23 cellular contexts compared by ENCODE assay signal in genomic region chr2:124668161-124668560, GRCh38.
"Had no signal": no experiment of that assay in that cellular context is flagged by ENCODE, and none has a peak within 500 bp of the region (broad histone marks: within the 10 kb centered on the region; RNA-seq: fewer than 3 reads in every experiment).

No MANE protein-coding gene starts in this region.

- H3K4me3 Mint-ChIP-seq: activated CD4-positive, alpha-beta T cell treated with anti-CD3 and anti-CD28 coated beads, Interleukin-2, amount 10 ng/mL, durations not matched to agents 24 days and 14 days; activated CD8-positive, alpha-beta memory T cell treated with anti-CD3 and anti-CD28 coated beads, Interleukin-2, amount 10 ng/mL, durations not matched to agents 7 days and 5 days; activated CD8-positive, alpha-beta T cell treated with anti-CD3 and anti-CD28 coated beads for 36 hours; activated naive CD4-positive, alpha-beta T cell treated with anti-CD3 and anti-CD28 coated beads, Interleukin-2, amount 10 ng/mL, durations not matched to agents 7 days and 5 days; brain; dendritic cell treated with granulocyte-macrophage colony-stimulating factor and Interleukin-4, amounts not matched to agents 40 ng/mL and 50 ng/mL, for 4 days; natural killer cell; T-helper 17 cell had no signal

- H3K9me3 ChIP-seq: prostate gland, right atrium auricular region, thyroid gland, upper lobe of right lung had no signal

- H3K27me3 Mint-ChIP-seq: activated CD4-positive, alpha-beta T cell treated with anti-CD3 and anti-CD28 coated beads, Interleukin-2, amount 10 ng/mL, durations not matched to agents 24 days and 14 days; activated CD8-positive, alpha-beta memory T cell treated with anti-CD3 and anti-CD28 coated beads, Interleukin-2, amount 10 ng/mL, durations not matched to agents 7 days and 5 days; activated CD8-positive, alpha-beta T cell treated with anti-CD3 and anti-CD28 coated beads for 36 hours; activated naive CD4-positive, alpha-beta T cell treated with anti-CD3 and anti-CD28 coated beads, Interleukin-2, amount 10 ng/mL, durations not matched to agents 7 days and 5 days; brain; dendritic cell treated with granulocyte-macrophage colony-stimulating factor and Interleukin-4, amounts not matched to agents 40 ng/mL and 50 ng/mL, for 4 days; T-helper 17 cell had no signal

- H3K27me3 ChIP-seq: right atrium auricular region, thyroid gland, upper lobe of right lung had no signal

- H3K36me3 Mint-ChIP-seq: activated CD8-positive, alpha-beta memory T cell treated with anti-CD3 and anti-CD28 coated beads, Interleukin-2, amount 10 ng/mL, durations not matched to agents 7 days and 5 days; activated naive CD4-positive, alpha-beta T cell treated with anti-CD3 and anti-CD28 coated beads, Interleukin-2, amount 10 ng/mL, durations not matched to agents 7 days and 5 days; brain; natural killer cell had no signal

- H3K9me3 Mint-ChIP-seq: brain had no signal

- H3K27ac ChIP-seq: prostate gland, right atrium auricular region, thyroid gland, upper lobe of right lung had no signal

- H3K4me1 ChIP-seq: prostate gland, right atrium auricular region, thyroid gland, upper lobe of right lung had no signal

- DNase-seq: activated CD4-positive, alpha-beta T cell treated with anti-CD3 and anti-CD28 coated beads, Interleukin-2, amount 10 ng/mL, durations not matched to agents 24 days and 14 days; activated CD8-positive, alpha-beta memory T cell treated with anti-CD3 and anti-CD28 coated beads, Interleukin-2, amount 10 ng/mL, durations not matched to agents 7 days and 5 days; activated CD8-positive, alpha-beta T cell treated with anti-CD3 and anti-CD28 coated beads for 36 hours; activated effector memory CD4-positive, alpha-beta T cell treated with anti-CD3 and anti-CD28 coated beads, Interleukin-2, amount 50 U/mL, for 16 hours; activated naive CD4-positive, alpha-beta T cell treated with anti-CD3 and anti-CD28 coated beads, Interleukin-2, amount 10 ng/mL, durations not matched to agents 7 days and 5 days; activated T-cell treated with anti-CD3 and anti-CD28 coated beads for 4 hours; amygdala; effector CD4-positive, alpha-beta T cell; foreskin melanocyte; hippocampal formation; left ventricle myocardium superior; mammary epithelial cell; midbrain; natural killer cell; stimulated activated CD4-positive, alpha-beta T cell treated with anti-CD3 and anti-CD28 coated beads, Interleukin-4, amount 100 ng/mL, for 24 hours; stimulated activated naive CD8-positive, alpha-beta T cell treated with anti-CD3 and anti-CD28 coated beads, Interleukin-15, Interleukin-2, amounts not matched to agents 100 U/mL and 50 U/mL, for 24 hours; T-helper 17 cell; thyroid gland; upper lobe of right lung had no signal

- H3K4me3 ChIP-seq: prostate gland, right atrium auricular region, thyroid gland, upper lobe of right lung had no signal

- H3K4me1 Mint-ChIP-seq: activated CD4-positive, alpha-beta T cell treated with anti-CD3 and anti-CD28 coated beads, Interleukin-2, amount 10 ng/mL, durations not matched to agents 24 days and 14 days; activated CD8-positive, alpha-beta memory T cell treated with anti-CD3 and anti-CD28 coated beads, Interleukin-2, amount 10 ng/mL, durations not matched to agents 7 days and 5 days; activated naive CD4-positive, alpha-beta T cell treated with anti-CD3 and anti-CD28 coated beads, Interleukin-2, amount 10 ng/mL, durations not matched to agents 7 days and 5 days; natural killer cell; T-helper 17 cell had no signal

- H3K36me3 ChIP-seq: prostate gland, right atrium auricular region, thyroid gland, upper lobe of right lung had no signal

- ATAC-seq: activated CD8-positive, alpha-beta memory T cell treated with anti-CD3 and anti-CD28 coated beads, Interleukin-2, amount 10 ng/mL, durations not matched to agents 7 days and 5 days; activated CD8-positive, alpha-beta T cell treated with anti-CD3 and anti-CD28 coated beads for 36 hours; left ventricle myocardium superior; natural killer cell; stimulated activated naive CD8-positive, alpha-beta T cell treated with anti-CD3 and anti-CD28 coated beads, Interleukin-15, Interleukin-2, amounts not matched to agents 100 U/mL and 50 U/mL, for 24 hours; T-helper 17 cell; upper lobe of right lung had no signal

- H3K27ac Mint-ChIP-seq: activated CD4-positive, alpha-beta T cell treated with anti-CD3 and anti-CD28 coated beads, Interleukin-2, amount 10 ng/mL, durations not matched to agents 24 days and 14 days; activated CD8-positive, alpha-beta memory T cell treated with anti-CD3 and anti-CD28 coated beads, Interleukin-2, amount 10 ng/mL, durations not matched to agents 7 days and 5 days; activated CD8-positive, alpha-beta T cell treated with anti-CD3 and anti-CD28 coated beads for 36 hours; activated naive CD4-positive, alpha-beta T cell treated with anti-CD3 and anti-CD28 coated beads, Interleukin-2, amount 10 ng/mL, durations not matched to agents 7 days and 5 days; brain; dendritic cell treated with granulocyte-macrophage colony-stimulating factor and Interleukin-4, amounts not matched to agents 40 ng/mL and 50 ng/mL, for 4 days; natural killer cell; T-helper 17 cell had no signal
